ENCODE assay signal across 20 cellular contexts in the genomic region with DNA sequence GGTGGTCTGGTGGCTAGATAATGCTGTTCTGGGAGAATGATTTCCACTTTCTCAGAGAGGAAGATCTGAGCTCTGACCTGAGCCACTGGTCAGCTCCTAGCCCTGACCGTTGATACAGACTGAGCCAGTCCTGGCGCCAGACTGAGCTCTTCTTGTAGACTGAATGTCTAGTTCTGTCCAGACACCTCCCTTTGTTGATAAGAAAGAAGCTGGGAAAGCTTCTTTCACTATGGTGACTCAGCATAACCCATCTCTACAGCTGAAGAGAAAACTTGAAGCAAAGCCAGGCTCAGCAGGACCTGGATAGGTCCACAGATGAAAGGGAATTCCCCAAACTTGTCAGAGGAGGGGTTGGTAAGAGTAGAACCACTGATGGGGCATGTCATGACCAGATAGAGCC. TPM values are rescaled to one million over a fixed set of nuclear protein-coding genes. Genes with fewer than 3 reads are reported as not detected.
DNase-seq lines count a peak whose midpoint lies in the region; ATAC-seq, FAIRE-seq and TF ChIP-seq lines count a peak whose summit lies in the region.
"Had no signal": no experiment of that assay in that cellular context is flagged by ENCODE, and none has a peak within 500 bp of the region (broad histone marks: within the 10 kb centered on the region; RNA-seq: fewer than 3 reads in every experiment).

No MANE protein-coding gene starts in this region.

- no peak overlapping the region for H3K4me2 ChIP-seq in IMR-90 (ENCODE audit: low read depth, low read length)

- no peaks in the 10 kb centered on the region for H4K20me1 ChIP-seq in IMR-90 (ENCODE audit: insufficient read depth, low read length)

- no peak overlapping the region for H3K14ac ChIP-seq in IMR-90 (replicated peaks; ENCODE audit: low read depth, low read length)

- no TSS peak for BruUV-seq in IMR-90 (replicated peaks; lab: Mats Ljungman, UMichigan)

- no peak overlapping the region for H4K91ac ChIP-seq in IMR-90 (ENCODE audit: insufficient read depth, low read depth, low read length)

- no peak overlapping the region for H2AK5ac ChIP-seq in IMR-90 (ENCODE audit: low read depth, low read length)

- H4K5ac ChIP-seq in IMR-90 (ENCODE audit: low read depth, low read length), result no peak overlapping the region

- H2BK120ac ChIP-seq in IMR-90 (ENCODE audit: low read depth, low read length), result no peak overlapping the region

- no peak overlapping the region for H4K8ac ChIP-seq in IMR-90 (ENCODE audit: low read depth in 2 of 2, low read length in 2 of 2)

- H3K27me3 Mint-ChIP-seq in activated CD8-positive, alpha-beta memory T cell treated with anti-CD3 and anti-CD28 coated beads, Interleukin-2, amount 10 ng/mL, durations not matched to agents 7 days and 5 days, result peaks cover 20% of the 10 kb centered on the region

- H3K9me3 Mint-ChIP-seq in activated CD8-positive, alpha-beta memory T cell treated with anti-CD3 and anti-CD28 coated beads, Interleukin-2, amount 10 ng/mL, durations not matched to agents 7 days and 5 days (ENCODE audit: low read depth), result no peaks in the 10 kb centered on the region
- H3K9me3 Mint-ChIP-seq: activated CD8-positive, alpha-beta T cell treated with anti-CD3 and anti-CD28 coated beads for 36 hours; activated naive CD8-positive, alpha-beta T cell treated with anti-CD3 and anti-CD28 coated beads for 36 hours; effector memory CD8-positive, alpha-beta T cell; mesothelial cell of epicardium had no signal

- no peak overlapping the region for H3K9ac ChIP-seq in IMR-90 (ENCODE audit: low read depth, low read length)

- TF ChIP-seq RAD21 in IMR-90 (IDR thresholded peaks at IDR 0.05; ENCODE audit: low read length), result no peak

- POLR2A ChIA-PET in IMR-90 (lab: Charles Lee; ENCODE audit: unreplicated experiment), result no interaction called here

- in situ Hi-C loops in IMR-90 (cut with MboI; ENCODE audit: low sequenced_read_pairs), result no loop called here

- H3K27me3 ChIP-seq in ACC112 (ENCODE audit: insufficient read depth, low read length), result no peaks in the 10 kb centered on the region
- no peaks in the 10 kb centered on the region; the same call in 1 of the 2 replicates for H3K27me3 ChIP-seq in IMR-90 (ENCODE audit: control insufficient read depth, insufficient read depth, low read length)
- H3K27me3 ChIP-seq in bronchial epithelial cell (ENCODE audit: control insufficient read depth, insufficient read depth, low read length), result no peaks in the 10 kb centered on the region

- no peak for TF ChIP-seq POLR2A in IMR-90 (IDR thresholded peaks at IDR 0.05; ENCODE audit: low read depth, low read length)

- no peak overlapping the region for H2AK9ac ChIP-seq in IMR-90 (replicated peaks; ENCODE audit: low read depth, low read length, poor library complexity)

- H3K79me1 ChIP-seq in IMR-90 (ENCODE audit: low read depth in 1 of 2, low read length in 2 of 2), result no peaks in the 10 kb centered on the region

- no peak overlapping the region for H2AFZ ChIP-seq in ACC112 (ENCODE audit: low read length, unreplicated experiment)
- no peak overlapping the region for H2AFZ ChIP-seq in IMR-90 (replicated peaks; ENCODE audit: low read length, poor library complexity)

- H3K36me3 Mint-ChIP-seq in activated CD8-positive, alpha-beta memory T cell treated with anti-CD3 and anti-CD28 coated beads, Interleukin-2, amount 10 ng/mL, durations not matched to agents 7 days and 5 days, result no peaks in the 10 kb centered on the region
- H3K36me3 Mint-ChIP-seq: activated naive CD8-positive, alpha-beta T cell treated with anti-CD3 and anti-CD28 coated beads for 36 hours; mesothelial cell of epicardium had no signal

- H2BK20ac ChIP-seq in IMR-90 (ENCODE audit: low read depth, low read length), result no peak overlapping the region

- no peak overlapping the region for H3K18ac ChIP-seq in IMR-90 (ENCODE audit: low read depth, low read length)

- no peaks in the 10 kb centered on the region for H3K9me1 ChIP-seq in IMR-90 (ENCODE audit: insufficient read depth, low read length)

- no peak overlapping the region for H3K4ac ChIP-seq in IMR-90 (ENCODE audit: low read depth, low read length)

- no CpG with 5 or more reads among the region's 2 CpGs for WGBS in IMR-90 (ENCODE audit: extremely low coverage in 2 of 2, insufficient read length in 1 of 2), 2 experiments

- no peaks in the 10 kb centered on the region for H3K4me1 Mint-ChIP-seq in activated CD8-positive, alpha-beta memory T cell treated with anti-CD3 and anti-CD28 coated beads, Interleukin-2, amount 10 ng/mL, durations not matched to agents 7 days and 5 days
- H3K4me1 Mint-ChIP-seq: activated naive CD8-positive, alpha-beta T cell treated with anti-CD3 and anti-CD28 coated beads for 36 hours had no signal

- H3K23ac ChIP-seq in IMR-90 (ENCODE audit: low read depth, low read length), result no peak overlapping the region

- H3K36me3 ChIP-seq in ACC112 (ENCODE audit: insufficient read depth, low read length) (no peaks in the 10 kb centered on the region), IMR-90 (ENCODE audit: control insufficient read depth, insufficient read depth, low read length) (no peaks in the 10 kb centered on the region), bronchial epithelial cell (ENCODE audit: control insufficient read depth, insufficient read depth, low read length) (no peaks in the 10 kb centered on the region)

- H2BK15ac ChIP-seq in IMR-90 (ENCODE audit: low read depth, low read length), result no peak overlapping the region

- no peak overlapping the region for H3K56ac ChIP-seq in IMR-90 (ENCODE audit: extremely low read depth, insufficient read depth, low read length)

- TF ChIP-seq CTCF in IMR-90 (conservative IDR thresholded peaks at IDR 0.05; ENCODE audit: low read depth, low read length), result no peak
- no peak for TF ChIP-seq CTCF in bronchial epithelial cell (IDR thresholded peaks at IDR 0.05; ENCODE audit: insufficient read depth, low read length, severe bottlenecking)

- no peak overlapping the region for H3K4me3 ChIP-seq in ACC112 (ENCODE audit: low read depth, low read length)
- H3K4me3 ChIP-seq in IMR-90 (ENCODE audit: insufficient read depth, low read depth, low read length), result no peak overlapping the region
- H3K4me3 ChIP-seq in bronchial epithelial cell (ENCODE audit: low read depth, low read length), result no peak overlapping the region

- H3K27ac ChIP-seq in ACC112 (ENCODE audit: low read depth, low read length), result peak overlapping the region; percentile 32; the same call in 1 of the 2 replicates
- H3K27ac ChIP-seq in IMR-90 (ENCODE audit: insufficient read depth, low read length), result no peak overlapping the region
- H3K27ac ChIP-seq: VCaP had no signal

- no peak overlapping the region for H2BK5ac ChIP-seq in IMR-90 (ENCODE audit: low read depth, low read length, poor library complexity, severe bottlenecking)

- no peak overlapping the region for H3K4me3 Mint-ChIP-seq in activated CD8-positive, alpha-beta memory T cell treated with anti-CD3 and anti-CD28 coated beads, Interleukin-2, amount 10 ng/mL, durations not matched to agents 7 days and 5 days
- H3K4me3 Mint-ChIP-seq: activated CD8-positive, alpha-beta T cell treated with anti-CD3 and anti-CD28 coated beads for 36 hours; activated naive CD8-positive, alpha-beta T cell treated with anti-CD3 and anti-CD28 coated beads for 36 hours; effector memory CD8-positive, alpha-beta T cell; mesothelial cell of epicardium had no signal

- no peaks in the 10 kb centered on the region for H3K79me2 ChIP-seq in ACC112 (ENCODE audit: control insufficient read depth, insufficient read depth, low read length, unreplicated experiment)

- H3K9me3 ChIP-seq in IMR-90 (ENCODE audit: control insufficient read depth, insufficient read depth, low read length), result no peaks in the 10 kb centered on the region

- DNase-seq in IMR-90 (peak; percentile 2), bronchial epithelial cell (ENCODE audit: low read depth) (peak; percentile 69), kidney tubule cell (ENCODE audit: low spot score) (peak; percentile 85), T-helper 9 cell (no peak)
- no peak for DNase-seq in activated CD8-positive, alpha-beta memory T cell treated with anti-CD3 and anti-CD28 coated beads, Interleukin-2, amount 10 ng/mL, durations not matched to agents 7 days and 5 days
- DNase-seq: activated CD8-positive, alpha-beta T cell treated with anti-CD3 and anti-CD28 coated beads for 36 hours; activated naive CD8-positive, alpha-beta T cell treated with anti-CD3 and anti-CD28 coated beads for 36 hours; AML-193; effector memory CD8-positive, alpha-beta T cell; foreskin melanocyte; NCI-H187 treated with DMSO at 0.1 percent for 48 hours; NCI-H510A treated with DMSO at 0.1 percent for 48 hours; stimulated activated CD4-positive, alpha-beta T cell treated with anti-CD3 and anti-CD28 coated beads, Interleukin-4, amount 100 ng/mL, for 1 hour; stimulated activated CD8-positive, alpha-beta memory T cell treated with anti-CD3 and anti-CD28 coated beads, Interleukin-4, amount 100 ng/mL, for 48 hours had no signal

- no peak for FAIRE-seq in bronchial epithelial cell (lab: Jason Lieb, UNC)

- no peak overlapping the region for H3K27ac Mint-ChIP-seq in activated CD8-positive, alpha-beta memory T cell treated with anti-CD3 and anti-CD28 coated beads, Interleukin-2, amount 10 ng/mL, durations not matched to agents 7 days and 5 days
- H3K27ac Mint-ChIP-seq: activated CD8-positive, alpha-beta T cell treated with anti-CD3 and anti-CD28 coated beads for 36 hours; activated naive CD8-positive, alpha-beta T cell treated with anti-CD3 and anti-CD28 coated beads for 36 hours; effector memory CD8-positive, alpha-beta T cell; mesothelial cell of epicardium had no signal

- CTCF ChIA-PET in IMR-90 (lab: Yijun Ruan, JAX), result interaction anchor here (0.8 kb wide), 1 partner anchor 10 kb away, joined by 4 read pairs; the partner anchor contains the start of gene TRABD2B
- CTCF ChIA-PET in activated CD8-positive, alpha-beta memory T cell treated with anti-CD3 and anti-CD28 coated beads, Interleukin-2, amount 10 ng/mL, durations not matched to agents 7 days and 5 days (lab: Charles Lee), result interaction anchor here (1.2 kb wide), 1 partner anchor 8 kb away, joined by 3 read pairs; no protein-coding TSS in a partner anchor

- dilution Hi-C loops in IMR-90 (cut with HindIII; ENCODE audit: low sequenced_read_pairs, unreplicated experiment), result no loop called here

- intact Hi-C loops in IMR-90 (cut with micrococcal nuclease), result no loop called here

- no peak for ATAC-seq in IMR-90 (ENCODE audit: low read depth)
- ATAC-seq in HG03439 (IDR thresholded peaks at IDR 0.05; ENCODE audit: unreplicated experiment), result no peak
- no peak for ATAC-seq in HG02981 (IDR thresholded peaks at IDR 0.05; ENCODE audit: unreplicated experiment)
- ATAC-seq in activated CD8-positive, alpha-beta memory T cell treated with anti-CD3 and anti-CD28 coated beads, Interleukin-2, amount 10 ng/mL, durations not matched to agents 7 days and 5 days, result no peak
- ATAC-seq: activated CD8-positive, alpha-beta T cell treated with anti-CD3 and anti-CD28 coated beads for 36 hours; effector memory CD8-positive, alpha-beta T cell had no signal

- H3K4me1 ChIP-seq in ACC112 (ENCODE audit: control insufficient read depth, insufficient read depth, low read length, unreplicated experiment), result peaks cover 15% of the 10 kb centered on the region
- H3K4me1 ChIP-seq in IMR-90 (ENCODE audit: control insufficient read depth, insufficient read depth, low read length), result no peaks in the 10 kb centered on the region

RNA-seq across cellular contexts. Expression of gene TRABD2B, which starts 9.9 kb away (rescaled TPM):
- total RNA-seq in IMR-90 (2012; rRNA removed) (not detected in 2 replicates), bronchial epithelial cell (under 0.01 TPM in 2 replicates)
- not detected in 2 replicates for polyA plus RNA-seq in IMR-90 (2012; rRNA removed)
- not detected in 2 replicates for polyA plus RNA-seq in IMR-90 (2012; cell fraction: cytosol; rRNA removed)
- polyA plus RNA-seq in IMR-90 (2012; cell fraction: nucleus; rRNA removed; ENCODE audit: low replicate concordance), result not detected in 2 replicates
- not detected for total RNA-seq in activated CD8-positive, alpha-beta memory T cell treated with anti-CD3 and anti-CD28 coated beads, Interleukin-2, amount 10 ng/mL, durations not matched to agents 7 days and 5 days
- total RNA-seq: activated CD8-positive, alpha-beta T cell treated with anti-CD3 and anti-CD28 coated beads for 36 hours; activated naive CD8-positive, alpha-beta T cell treated with anti-CD3 and anti-CD28 coated beads for 36 hours; M059J had no signal

Comparison
In these comparisons a context has a peak if more than half of its experiments do, and no peak if none do; other contexts are left out.
1. DNase-seq: peak in IMR-90 (single experiment), bronchial epithelial cell (single experiment) and kidney tubule cell (single experiment); none in T-helper 9 cell (single experiment) and activated CD8-positive, alpha-beta memory T cell treated with anti-CD3 and anti-CD28 coated beads, Interleukin-2, amount 10 ng/mL, durations not matched to agents 7 days and 5 days (single experiment).